8 cellular contexts compared by ENCODE assay signal in the genomic region with DNA sequence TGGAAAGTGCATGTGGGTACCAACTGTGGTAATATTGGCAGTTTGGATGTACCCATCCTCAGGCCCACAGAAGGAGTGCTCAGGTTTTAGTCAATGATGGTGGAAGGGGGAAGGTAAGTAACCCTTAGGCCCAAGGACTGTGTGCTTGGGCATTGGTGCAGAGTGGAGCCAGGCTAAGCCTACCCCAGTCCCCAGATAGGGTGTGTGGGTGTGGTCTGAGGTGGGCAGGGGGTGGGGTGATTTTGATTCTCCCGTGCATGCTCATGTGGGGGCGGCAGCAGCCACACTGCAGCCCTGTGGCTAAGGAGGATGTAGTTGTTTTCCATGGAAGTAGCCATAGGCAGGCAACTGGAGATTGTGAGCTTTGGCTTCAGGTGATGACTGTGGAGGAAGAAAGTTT.
"Had no signal": no experiment of that assay in that cellular context is flagged by ENCODE, and none has a peak within 500 bp of the region (broad histone marks: within the 10 kb centered on the region; RNA-seq: fewer than 3 reads in every experiment).

No MANE protein-coding gene starts in this region.

- ATAC-seq: GM23338, HCT116, HepG2 had no signal

- H2AFZ ChIP-seq: GM23338 had no signal

- H3K9me3 ChIP-seq: HAP-1 had no signal

- H3K4me1 ChIP-seq: HAP-1 had no signal

- DNase-seq: HFFc6, KBM-7 had no signal

- FAIRE-seq: H1, H54, HepG2 had no signal

- H3K4me2 ChIP-seq: GM23338 had no signal

- H3K36me3 ChIP-seq: HAP-1 had no signal

- H3K4me3 ChIP-seq: GM23338, HAP-1 had no signal
